ENCODE assay signal across 20 cellular contexts in the genomic region with DNA sequence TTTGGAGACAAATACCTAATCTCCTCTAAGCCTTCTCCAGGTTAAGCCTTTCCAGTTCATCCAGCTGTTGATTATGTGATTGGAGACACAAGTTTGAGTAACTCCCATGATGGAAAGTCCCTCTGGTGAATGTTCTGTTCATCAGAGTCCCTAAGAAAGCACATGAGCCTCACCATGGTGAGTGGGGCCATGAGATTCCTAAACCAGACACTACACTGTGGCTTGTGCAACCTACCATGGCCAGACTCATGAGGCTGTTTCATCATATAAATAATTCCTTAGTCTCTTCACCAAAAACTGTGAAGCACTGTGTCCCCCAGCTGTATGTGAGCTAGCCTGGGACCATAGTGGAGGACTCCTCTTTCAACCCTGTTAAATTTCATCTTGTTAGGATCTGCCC. TPM values are rescaled to one million over a fixed set of nuclear protein-coding genes. Genes with fewer than 3 reads are reported as not detected.
DNase-seq lines count a peak whose midpoint lies in the region; ATAC-seq and TF ChIP-seq lines count a peak whose summit lies in the region.
"Had no signal": no experiment of that assay in that cellular context is flagged by ENCODE, and none has a peak within 500 bp of the region (broad histone marks: within the 10 kb centered on the region; RNA-seq: fewer than 3 reads in every experiment).

No MANE protein-coding gene starts in this region.

- no peak for TF ChIP-seq EP300 in upper lobe of left lung (IDR thresholded peaks at IDR 0.05)

- H3K79me1 ChIP-seq in mesenchymal stem cell (replicated peaks; ENCODE audit: low read length, poor library complexity, severe bottlenecking) = peaks cover 18% of the 10 kb centered on the region

- H4K8ac ChIP-seq in mesenchymal stem cell (ENCODE audit: low read length) = no peak overlapping the region

- H3K4ac ChIP-seq in mesenchymal stem cell (ENCODE audit: low read depth in 1 of 2, low read length in 2 of 2) = peak overlapping the region in 1 of 2 experiments; percentile 17

- no peak overlapping the region for H3K18ac ChIP-seq in mesenchymal stem cell (ENCODE audit: low read depth in 1 of 2, low read length in 2 of 2)

- no peak overlapping the region for H3K4me2 ChIP-seq in mesenchymal stem cell (ENCODE audit: low read length, poor library complexity, severe bottlenecking)

- no peak overlapping the region for H3K4me3 ChIP-seq in epithelial cell of proximal tubule (ENCODE audit: low read depth, low read length)
- H3K4me3 ChIP-seq in mesenchymal stem cell (ENCODE audit: insufficient read depth in 1 of 2, low read depth in 1 of 2, low read length in 2 of 2) = no peak overlapping the region
- no peak overlapping the region for H3K4me3 ChIP-seq in upper lobe of left lung
- H3K4me3 ChIP-seq: ovary, right lobe of liver had no signal

- peaks cover 7 to 51% of the 10 kb centered on the region in 2 experiments for H3K36me3 ChIP-seq in mesenchymal stem cell (ENCODE audit: control insufficient read depth in 1 of 2, insufficient read depth in 2 of 2, low read depth in 1 of 2, low read length in 2 of 2)
- H3K36me3 ChIP-seq in upper lobe of left lung = peaks cover 0 to 11% (median 2%) of the 10 kb centered on the region in 4 donors
- H3K36me3 ChIP-seq: ovary, right lobe of liver had no signal

- TF ChIP-seq CTCF in epithelial cell of proximal tubule (conservative IDR thresholded peaks at IDR 0.05; ENCODE audit: low read depth, low read length) (no peak), upper lobe of left lung (IDR thresholded peaks at IDR 0.05) (no peak)

- H3K9me3 ChIP-seq in mesenchymal stem cell (ENCODE audit: control insufficient read depth, low read length) = peaks cover 17% of the 10 kb centered on the region
- H3K9me3 ChIP-seq in upper lobe of left lung = peaks cover 0 to 7% (median 4%) of the 10 kb centered on the region in 4 donors
- H3K9me3 ChIP-seq: ovary, right lobe of liver had no signal

- no peak overlapping the region for H3K23ac ChIP-seq in mesenchymal stem cell (ENCODE audit: low read length in 2 of 2)

- no peak overlapping the region for H2BK15ac ChIP-seq in mesenchymal stem cell (ENCODE audit: low read depth, poor library complexity, severe bottlenecking)

- peak overlapping the region; percentile 10 for H3K9ac ChIP-seq in mesenchymal stem cell (ENCODE audit: low read length)

- in situ Hi-C loops in G401 (cut with HindIII; ENCODE audit: low sequenced_read_pairs) = no loop called here

- no peak overlapping the region for H4K91ac ChIP-seq in mesenchymal stem cell (ENCODE audit: low read length)

- H3K27me3 ChIP-seq in mesenchymal stem cell (ENCODE audit: control insufficient read depth in 1 of 2, insufficient read depth in 1 of 2, low read length in 2 of 2) (no peaks in the 10 kb centered on the region), upper lobe of left lung (no peaks in the 10 kb centered on the region)
- H3K27me3 ChIP-seq: ovary, right lobe of liver had no signal

- no peak overlapping the region for H2BK5ac ChIP-seq in mesenchymal stem cell (ENCODE audit: low read depth, low read length, poor library complexity, severe bottlenecking)

- intact Hi-C loops in Right ventricle myocardium inferior (cut with DNase I) = no loop called here

- H2AFZ ChIP-seq in mesenchymal stem cell (ENCODE audit: low read depth, low read length) = no peak overlapping the region

- no peak overlapping the region for H2BK12ac ChIP-seq in mesenchymal stem cell (ENCODE audit: low read length in 2 of 2)

- no peak overlapping the region for H3K27ac ChIP-seq in mesenchymal stem cell (ENCODE audit: low read length, poor library complexity, severe bottlenecking)
- peak overlapping the region in 1 of 4 donors; percentile 6 for H3K27ac ChIP-seq in upper lobe of left lung
- H3K27ac ChIP-seq: ovary, right lobe of liver had no signal

- no peak overlapping the region for H2BK120ac ChIP-seq in mesenchymal stem cell (ENCODE audit: low read depth, low read length)

- DNase-seq in epithelial cell of proximal tubule (ENCODE audit: low read depth) = peak; percentile 69
- peak; percentile 91 for DNase-seq in mesenchymal stem cell
- no peak for DNase-seq in upper lobe of left lung
- no peak for DNase-seq in Right ventricle myocardium inferior (ENCODE audit: missing footprints)
- DNase-seq in NCI-H1105 (lab: John Stamatoyannopoulos, UW) = no peak
- DNase-seq in G401 (ENCODE audit: low spot score) = no peak
- DNase-seq: activated CD4-positive, alpha-beta T cell treated with anti-CD3 and anti-CD28 coated beads, Interleukin-2, amount 10 ng/mL, durations not matched to agents 24 days and 14 days; activated CD8-positive, alpha-beta memory T cell treated with anti-CD3 and anti-CD28 coated beads, Interleukin-2, amount 10 ng/mL, durations not matched to agents 7 days and 5 days; activated naive CD4-positive, alpha-beta T cell treated with anti-CD3 and anti-CD28 coated beads, Interleukin-2, amount 50 U/mL, for 16 hours; CD4-positive, alpha-beta memory T cell; GDM1; glutamatergic neuron; naive thymus-derived CD8-positive, alpha-beta T cell; NCI-H1092; NCI-H2081; NCI-H345; ovary; right lobe of liver; T-helper 17 cell had no signal

- ATAC-seq in HG03432 (IDR thresholded peaks at IDR 0.05; ENCODE audit: unreplicated experiment) (peak; percentile 51), upper lobe of left lung (ENCODE audit: low FRiP score in 2 of 2) (peak; percentile 41 to 71), Right ventricle myocardium inferior (no peak)
- ATAC-seq: activated CD8-positive, alpha-beta memory T cell treated with anti-CD3 and anti-CD28 coated beads, Interleukin-2, amount 10 ng/mL, durations not matched to agents 7 days and 5 days; naive thymus-derived CD8-positive, alpha-beta T cell; right lobe of liver; T-helper 17 cell had no signal

- peaks cover 8% of the 10 kb centered on the region for H3K4me1 ChIP-seq in mesenchymal stem cell (ENCODE audit: control insufficient read depth, insufficient read depth, low read depth, low read length)
- H3K4me1 ChIP-seq in upper lobe of left lung = peaks cover 0 to 3% (median 0%) of the 10 kb centered on the region in 4 donors
- H3K4me1 ChIP-seq: right lobe of liver had no signal

- no peak for TF ChIP-seq POLR2A in upper lobe of left lung (IDR thresholded peaks at IDR 0.05)

- no peak overlapping the region for H2AK5ac ChIP-seq in mesenchymal stem cell (ENCODE audit: low read length, severe bottlenecking)

- no peak overlapping the region for H3K14ac ChIP-seq in mesenchymal stem cell (ENCODE audit: low read length in 2 of 2)

RNA-seq across cellular contexts. Expression of gene PKD2, which starts 14.4 kb away (rescaled TPM):
- total RNA-seq in epithelial cell of proximal tubule = 14.1 and 14.7 TPM in 2 replicates
- polyA plus RNA-seq in mesenchymal stem cell (2013, experiment 1 of 2) = 32.4 TPM
- polyA plus RNA-seq in mesenchymal stem cell (2013, experiment 2 of 2) = 32.9 TPM
- 10 to 100 TPM; 19.5 to 76.5 (median 32.5) TPM for total RNA-seq in upper lobe of left lung
- total RNA-seq in Right ventricle myocardium inferior = 12.3 TPM
- 16.7 and 46.4 TPM in 2 replicates for total RNA-seq in G401 (2014; rRNA removed; shearing (Covaris generic))

RNA-seq across cellular contexts. Expression of gene SPP1, which starts 46.3 kb away (rescaled TPM):
- total RNA-seq in epithelial cell of proximal tubule (112 and 694 TPM in 2 replicates), upper lobe of left lung (10 to 100 TPM in 3 of 6 donors, 1 to 10 TPM in 3; 4.6 to 26.8 (median 10.6) TPM), Right ventricle myocardium inferior (5.0 TPM)
- polyA plus RNA-seq in mesenchymal stem cell (2013, experiment 1 of 2) = 14.7 TPM
- polyA plus RNA-seq in mesenchymal stem cell (2013, experiment 2 of 2) = 14.8 TPM
- total RNA-seq in G401 (2014; rRNA removed; shearing (Covaris generic)) = 568 and 639 TPM in 2 replicates
- total RNA-seq: T-helper 17 cell had no signal
- polyA plus RNA-seq: CD4-positive, alpha-beta memory T cell; naive thymus-derived CD8-positive, alpha-beta T cell had no signal

Comparison
In these comparisons a context has a peak if more than half of its experiments do, and no peak if none do; other contexts are left out.
1. DNase-seq: peak in epithelial cell of proximal tubule (single experiment) and mesenchymal stem cell (single experiment); none in upper lobe of left lung (0 of 2), Right ventricle myocardium inferior (single experiment), NCI-H1105 (single experiment) and G401 (single experiment).